Comparison of ENCODE assay signal across 16 cellular contexts in the genomic region with DNA sequence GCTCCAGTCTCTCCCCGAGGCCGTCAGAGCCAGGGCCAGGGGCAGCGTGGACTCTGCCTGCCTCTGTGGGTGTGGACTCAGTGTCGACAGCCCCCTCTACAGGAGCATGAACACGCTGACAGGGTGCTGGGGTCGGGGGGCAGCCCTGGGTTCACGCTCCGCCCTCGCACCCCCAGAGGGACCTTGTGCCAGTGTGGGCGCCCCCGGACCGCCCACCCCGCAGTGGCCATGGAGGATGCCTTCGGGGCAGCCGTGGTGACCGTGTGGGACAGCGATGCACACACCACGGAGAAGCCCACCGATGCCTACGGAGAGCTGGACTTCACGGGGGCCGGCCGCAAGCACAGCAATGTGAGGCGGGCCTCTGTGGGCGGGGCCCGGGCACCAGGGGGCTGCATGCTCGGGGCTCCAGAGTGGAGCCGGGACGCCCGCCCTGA. TPM values are rescaled to one million over a fixed set of nuclear protein-coding genes. Genes with fewer than 3 reads are reported as not detected.
DNase-seq lines count a peak whose midpoint lies in the region; ATAC-seq and TF ChIP-seq lines count a peak whose summit lies in the region.
"Had no signal": no experiment of that assay in that cellular context is flagged by ENCODE, and none has a peak within 500 bp of the region (broad histone marks: within the 10 kb centered on the region; RNA-seq: fewer than 3 reads in every experiment).

No MANE protein-coding gene starts in this region.

- TF ChIP-seq EP300 in SK-N-SH (IDR thresholded peaks at IDR 0.05; ENCODE audit: borderline replicate concordance in 1 of 2, low read depth in 1 of 2, low read length in 1 of 2) = no peak

- ATAC-seq in SK-N-SH treated with all-trans-retinoic acid at 6 μM for 48 hours (no peak; the same call in 2 of the 3 replicates), aorta (ENCODE audit: low FRiP score) (peak; percentile 49), HG03175 (IDR thresholded peaks at IDR 0.05; ENCODE audit: unreplicated experiment) (no peak)

- DNase-seq in SK-N-SH = peak; percentile 51
- DNase-seq in left ventricle myocardium inferior = no peak
- no peak for DNase-seq in neuronal stem cell (ENCODE audit: low spot score)
- DNase-seq in aorta = peak in 1 of 2 donors; percentile 43
- DNase-seq in stimulated activated CD4-positive, alpha-beta T cell treated with anti-CD3 and anti-CD28 coated beads, Interleukin-1b, Interleukin-23, amount 100 ng/mL, for 48 hours = no peak
- DNase-seq in SK-N-DZ (ENCODE audit: low spot score) = no peak
- DNase-seq: 8988T; activated CD4-positive, alpha-beta memory T cell treated with anti-CD3 and anti-CD28 coated beads for 36 hours; Calu3; naive B cell; NCI-H2171 had no signal

- 82% methylated on average over 14 of the region's 30 CpGs for WGBS in SK-N-SH (ENCODE audit: low lambda C conversion rate)
- no CpG with 5 or more reads among the region's 30 CpGs for WGBS in neuronal stem cell (ENCODE audit: extremely low coverage in 2 of 2, insufficient read length in 2 of 2, insufficient replicate concordance in 1 of 2), 2 donors
- 16 to 35% methylated on average over 20 to 30 of the region's 30 CpGs for WGBS in aorta, 2 donors

- no peaks in the 10 kb centered on the region for H3K4me1 ChIP-seq in SK-N-SH (ENCODE audit: control insufficient read depth in 1 of 2, insufficient read depth in 2 of 2, low read depth in 1 of 2, low read length in 1 of 2)
- peaks cover 31% of the 10 kb centered on the region for H3K4me1 ChIP-seq in left ventricle myocardium inferior
- H3K4me1 ChIP-seq in neuronal stem cell (ENCODE audit: control insufficient read depth in 2 of 2, insufficient read depth in 1 of 2, low read depth in 1 of 2, low read length in 2 of 2) = peaks cover 0 to 7% of the 10 kb centered on the region in 2 donors
- peaks cover 0 to 3% of the 10 kb centered on the region in 2 donors for H3K4me1 ChIP-seq in aorta (ENCODE audit: control insufficient read depth in 1 of 2, insufficient read depth in 2 of 2, low read length in 2 of 2)

- no peak overlapping the region for H4K91ac ChIP-seq in neuronal stem cell (ENCODE audit: low read depth, low read length, poor library complexity)

- peaks cover 9% of the 10 kb centered on the region for H3F3A ChIP-seq in SK-N-SH (replicated peaks; ENCODE audit: insufficient read depth)

- no peaks in the 10 kb centered on the region; the same call in 1 of the 2 replicates for H3K79me2 ChIP-seq in SK-N-SH (ENCODE audit: insufficient read depth)
- H3K79me2 ChIP-seq: hepatocyte had no signal

- peaks cover 0 to 21% of the 10 kb centered on the region in 2 experiments for H3K36me3 ChIP-seq in SK-N-SH (replicated peaks in 1 of 2; ENCODE audit: control insufficient read depth in 1 of 2, insufficient read depth in 2 of 2, low read length in 1 of 2)
- peaks cover 30% of the 10 kb centered on the region for H3K36me3 ChIP-seq in left ventricle myocardium inferior
- peaks cover 0 to 55% of the 10 kb centered on the region in 2 donors for H3K36me3 ChIP-seq in neuronal stem cell (replicated peaks in 1 of 2; ENCODE audit: control insufficient read depth in 2 of 2, insufficient read depth in 2 of 2, low read length in 2 of 2)
- H3K36me3 ChIP-seq in aorta (ENCODE audit: control insufficient read depth in 1 of 2, insufficient read depth in 2 of 2, low read length in 1 of 2) = no peaks in the 10 kb centered on the region

- no peak overlapping the region for H2BK120ac ChIP-seq in neuronal stem cell (ENCODE audit: low read depth, low read length)

- H3K27ac ChIP-seq in SK-N-SH (ENCODE audit: low read depth in 2 of 2, low read length in 1 of 2) (no peak overlapping the region), left ventricle myocardium inferior (replicated peaks) (peak overlapping the region; percentile 93), neuronal stem cell (replicated peaks; ENCODE audit: low read length) (no peak overlapping the region), aorta (ENCODE audit: low read depth in 1 of 2, low read length in 2 of 2) (peak overlapping the region; percentile 30 to 81)
- H3K27ac ChIP-seq: hepatocyte had no signal

- no peak overlapping the region for H3K9ac ChIP-seq in SK-N-SH
- H3K9ac ChIP-seq in neuronal stem cell (ENCODE audit: low read depth, low read length, poor library complexity) = peak overlapping the region; percentile 85

- POLR2A ChIA-PET in SK-N-SH (lab: Yijun Ruan, JAX) = no interaction called here

- H3K18ac ChIP-seq in neuronal stem cell (ENCODE audit: low read length) = peak overlapping the region; percentile 92

- H3K14ac ChIP-seq in neuronal stem cell (ENCODE audit: low read length) = peak overlapping the region; percentile 97

- H3K9me2 ChIP-seq in SK-N-SH = no peaks in the 10 kb centered on the region

- H3K23ac ChIP-seq in neuronal stem cell (ENCODE audit: low read depth, low read length, poor library complexity) = peak overlapping the region; percentile 69

- TF ChIP-seq CTCF in SK-N-SH (IDR thresholded peaks at IDR 0.05) = no peak
- TF ChIP-seq CTCF in left ventricle myocardium inferior (IDR thresholded peaks at IDR 0.05; ENCODE audit: borderline replicate concordance) = no peak

- H4K20me1 ChIP-seq in SK-N-SH (ENCODE audit: insufficient read depth) = peaks cover 11% of the 10 kb centered on the region; the same call in 1 of the 2 replicates

- peak overlapping the region; percentile 70 for H2BK5ac ChIP-seq in neuronal stem cell (ENCODE audit: low read length)

- peak overlapping the region; percentile 94 for H4K8ac ChIP-seq in neuronal stem cell (ENCODE audit: low read depth, low read length)

- H2BK15ac ChIP-seq in neuronal stem cell (ENCODE audit: low read length) = peak overlapping the region; percentile 54

- intact Hi-C loops in left ventricle myocardium inferior (cut with micrococcal nuclease) = no loop called here
- intact Hi-C loops in aorta (cut with DNase I) = no loop called here

- no peak overlapping the region for H3K4me2 ChIP-seq in SK-N-SH
- peak overlapping the region; percentile 71 for H3K4me2 ChIP-seq in neuronal stem cell (ENCODE audit: insufficient read depth, low read length, poor library complexity, severe bottlenecking)
- H3K4me2 ChIP-seq: hepatocyte had no signal

- H3K4ac ChIP-seq in neuronal stem cell (ENCODE audit: low read length) = no peak overlapping the region

- CTCF ChIA-PET in SK-N-SH (lab: Yijun Ruan, JAX) = interaction anchor here (1.0 to 1.6 kb wide), 2 partner anchors 43 to 68 kb away, joined by 3 to 4 read pairs; no protein-coding TSS in a partner anchor

- no peak overlapping the region for H2BK12ac ChIP-seq in neuronal stem cell (ENCODE audit: low read length)

- TF ChIP-seq RAD21 in SK-N-SH (IDR thresholded peaks at IDR 0.05; ENCODE audit: low read length) = no peak

- H3K9me3 ChIP-seq in SK-N-SH (no peaks in the 10 kb centered on the region), left ventricle myocardium inferior (replicated peaks) (no peaks in the 10 kb centered on the region), neuronal stem cell (replicated peaks in 1 of 2; ENCODE audit: control insufficient read depth in 2 of 2, insufficient read depth in 1 of 2, low read depth in 1 of 2, low read length in 2 of 2) (no peaks in the 10 kb centered on the region), aorta (ENCODE audit: control insufficient read depth, low read length) (no peaks in the 10 kb centered on the region)

- H3K4me3 ChIP-seq in SK-N-SH (ENCODE audit: low read depth in 2 of 2, low read length in 1 of 2) (no peak overlapping the region), left ventricle myocardium inferior (peak overlapping the region; percentile 36), neuronal stem cell (ENCODE audit: low read length in 2 of 2) (peak overlapping the region in 1 of 2 donors; percentile 65), aorta (ENCODE audit: low read length in 2 of 2) (no peak overlapping the region)
- H3K4me3 ChIP-seq: hepatocyte had no signal

- peak overlapping the region; percentile 47 for H2AK5ac ChIP-seq in neuronal stem cell (ENCODE audit: low read depth, low read length)

- H3K79me1 ChIP-seq in neuronal stem cell (ENCODE audit: low read depth, low read length) = no peaks in the 10 kb centered on the region

- H2AFZ ChIP-seq in SK-N-SH (ENCODE audit: low read depth) = no peak overlapping the region
- no peak overlapping the region for H2AFZ ChIP-seq in neuronal stem cell (ENCODE audit: low read length)
- H2AFZ ChIP-seq: hepatocyte had no signal

- H3K27me3 ChIP-seq in SK-N-SH (ENCODE audit: insufficient read depth) = no peaks in the 10 kb centered on the region
- no peaks in the 10 kb centered on the region for H3K27me3 ChIP-seq in left ventricle myocardium inferior (ENCODE audit: low read depth)
- peaks cover 0 to 3% (median 0%) of the 10 kb centered on the region in 3 experiments for H3K27me3 ChIP-seq in neuronal stem cell (ENCODE audit: control insufficient read depth in 3 of 3, insufficient read depth in 3 of 3, low read depth in 1 of 3, low read length in 3 of 3)
- H3K27me3 ChIP-seq in aorta (ENCODE audit: control insufficient read depth in 1 of 2, insufficient read depth in 2 of 2, low read length in 1 of 2) = no peaks in the 10 kb centered on the region

RNA-seq across cellular contexts. Expression of gene TRPM4, which starts 8.3 kb away (rescaled TPM):
- polyA plus RNA-seq in SK-N-SH (2012; rRNA removed) = 16.9 and 20.6 TPM in 2 replicates
- 5.4 and 8.1 TPM in 2 replicates for polyA plus RNA-seq in SK-N-SH (2012; cell fraction: cytosol; rRNA removed)
- polyA plus RNA-seq in SK-N-SH (2012; cell fraction: nucleus; rRNA removed) = 147 and 193 TPM in 2 replicates
- total RNA-seq in left ventricle myocardium inferior = 31.5 TPM
- 4.2 TPM for polyA plus RNA-seq in neuronal stem cell (2013, experiment 1 of 2)
- 4.4 TPM for polyA plus RNA-seq in neuronal stem cell (2013, experiment 2 of 2)
- 10 to 100 TPM; 41.9 to 57.1 TPM for total RNA-seq in aorta
- polyA plus RNA-seq in aorta = 10 to 100 TPM; 21.3 to 59.1 TPM
- 0.16 and 0.82 TPM in 2 replicates for polyA plus RNA-seq in SK-N-DZ (2014; cell fraction: cytosol; rRNA removed)
- polyA plus RNA-seq in SK-N-DZ (2014; cell fraction: nucleus; rRNA removed) = 0.40 and 0.70 TPM in 2 replicates

RNA-seq across cellular contexts. Expression of gene HRC, which starts 10.7 kb away (rescaled TPM):
- not detected in 2 replicates for polyA plus RNA-seq in SK-N-SH (2012; rRNA removed)
- polyA plus RNA-seq in SK-N-SH (2012; cell fraction: cytosol; rRNA removed) = 0.04 TPM in 1 of 2 replicates, not detected in the other
- polyA plus RNA-seq in SK-N-SH (2012; cell fraction: nucleus; rRNA removed) = 0.04 and 0.12 TPM in 2 replicates
- 1,040 TPM for total RNA-seq in left ventricle myocardium inferior
- polyA plus RNA-seq in neuronal stem cell (2013, experiment 1 of 2) = 0.66 TPM
- polyA plus RNA-seq in neuronal stem cell (2013, experiment 2 of 2) = 0.76 TPM
- 1 to 10 TPM; 2.5 to 4.8 TPM for total RNA-seq in aorta
- 1 to 10 TPM in 1 of 2 donors, under 1 TPM in 1; 0.74 to 9.3 TPM for polyA plus RNA-seq in aorta
- polyA plus RNA-seq in SK-N-DZ (2014; cell fraction: cytosol; rRNA removed) = 1.4 and 1.5 TPM in 2 replicates
- 0.85 and 1.2 TPM in 2 replicates for polyA plus RNA-seq in SK-N-DZ (2014; cell fraction: nucleus; rRNA removed)
- total RNA-seq: activated CD4-positive, alpha-beta memory T cell treated with anti-CD3 and anti-CD28 coated beads for 36 hours; Calu3; H4; T-helper 1 cell treated with Interleukin-12 subunit alpha and Interleukin-12 subunit beta and Interleukin-4 antibody, amounts not matched to agents 30 ng/mL and 1 ng/mL, for 36 hours had no signal

RNA-seq across cellular contexts. Expression of gene PPFIA3, which starts 46.5 kb away (rescaled TPM):
- polyA plus RNA-seq in SK-N-SH (2012; rRNA removed) (5.7 and 5.8 TPM in 2 replicates), aorta (1 to 10 TPM; 2.0 to 4.1 TPM)
- 2.8 and 4.6 TPM in 2 replicates for polyA plus RNA-seq in SK-N-SH (2012; cell fraction: cytosol; rRNA removed)
- polyA plus RNA-seq in SK-N-SH (2012; cell fraction: nucleus; rRNA removed) = 12.2 and 12.6 TPM in 2 replicates
- total RNA-seq in left ventricle myocardium inferior (5.7 TPM), aorta (1 to 10 TPM; 4.2 to 8.0 TPM)
- polyA plus RNA-seq in neuronal stem cell (2013, experiment 1 of 2) = 10.5 TPM
- 10.8 TPM for polyA plus RNA-seq in neuronal stem cell (2013, experiment 2 of 2)
- polyA plus RNA-seq in SK-N-DZ (2014; cell fraction: cytosol; rRNA removed) = 11.7 and 18.3 TPM in 2 replicates
- 33.4 and 41.8 TPM in 2 replicates for polyA plus RNA-seq in SK-N-DZ (2014; cell fraction: nucleus; rRNA removed)

RNA-seq across cellular contexts. Expression of gene C19orf73, which starts 46.9 kb away (rescaled TPM):
- polyA plus RNA-seq in SK-N-SH (2012; rRNA removed) (2.6 and 3.0 TPM in 2 replicates), aorta (1 to 10 TPM; 1.0 to 5.4 TPM)
- polyA plus RNA-seq in SK-N-SH (2012; cell fraction: cytosol; rRNA removed) = 1.6 and 2.8 TPM in 2 replicates
- 3.0 and 4.8 TPM in 2 replicates for polyA plus RNA-seq in SK-N-SH (2012; cell fraction: nucleus; rRNA removed)
- total RNA-seq in left ventricle myocardium inferior (1.6 TPM), aorta (under 1 TPM; 0.49 to 0.72 TPM)
- 1.1 TPM for polyA plus RNA-seq in neuronal stem cell (2013, experiment 1 of 2)
- polyA plus RNA-seq in neuronal stem cell (2013, experiment 2 of 2) = 1.3 TPM
- 3.6 TPM in 1 of 2 replicates, not detected in the other for polyA plus RNA-seq in SK-N-DZ (2014; cell fraction: cytosol; rRNA removed)
- 4.2 and 6.2 TPM in 2 replicates for polyA plus RNA-seq in SK-N-DZ (2014; cell fraction: nucleus; rRNA removed)

RNA-seq across cellular contexts. Expression of gene LIN7B, which starts 51.7 kb away (rescaled TPM):
- 20.8 and 21.1 TPM in 2 replicates for polyA plus RNA-seq in SK-N-SH (2012; rRNA removed)
- polyA plus RNA-seq in SK-N-SH (2012; cell fraction: cytosol; rRNA removed) = 11.8 and 13.5 TPM in 2 replicates
- 27.5 and 27.8 TPM in 2 replicates for polyA plus RNA-seq in SK-N-SH (2012; cell fraction: nucleus; rRNA removed)
- 23.4 TPM for total RNA-seq in left ventricle myocardium inferior
- polyA plus RNA-seq in neuronal stem cell (2013, experiment 1 of 2) = 3.6 TPM
- polyA plus RNA-seq in neuronal stem cell (2013, experiment 2 of 2) = 3.0 TPM
- 1 to 10 TPM; 8.4 to 9.7 TPM for total RNA-seq in aorta
- 10 to 100 TPM in 1 of 2 donors, 1 to 10 TPM in 1; 7.6 to 24.1 TPM for polyA plus RNA-seq in aorta
- 4.9 and 13.9 TPM in 2 replicates for polyA plus RNA-seq in SK-N-DZ (2014; cell fraction: cytosol; rRNA removed)
- polyA plus RNA-seq in SK-N-DZ (2014; cell fraction: nucleus; rRNA removed) = 31.3 and 32.6 TPM in 2 replicates

Comparison
In these comparisons a context has a peak if more than half of its experiments do, and no peak if none do; other contexts are left out.
1. H3K27ac ChIP-seq: peak in left ventricle myocardium inferior (single experiment) and aorta (2 of 2); none in SK-N-SH (0 of 2) and neuronal stem cell (single experiment).
2. RNA of gene HRC, which starts 10.7 kb away (total RNA-seq): 1,040 TPM in left ventricle myocardium inferior (single experiment); 2.5 to 4.8 TPM in aorta; every median in the first group is over 100 times any median in the second.